ENCODE assay signal across 21 cellular contexts in the genomic region with DNA sequence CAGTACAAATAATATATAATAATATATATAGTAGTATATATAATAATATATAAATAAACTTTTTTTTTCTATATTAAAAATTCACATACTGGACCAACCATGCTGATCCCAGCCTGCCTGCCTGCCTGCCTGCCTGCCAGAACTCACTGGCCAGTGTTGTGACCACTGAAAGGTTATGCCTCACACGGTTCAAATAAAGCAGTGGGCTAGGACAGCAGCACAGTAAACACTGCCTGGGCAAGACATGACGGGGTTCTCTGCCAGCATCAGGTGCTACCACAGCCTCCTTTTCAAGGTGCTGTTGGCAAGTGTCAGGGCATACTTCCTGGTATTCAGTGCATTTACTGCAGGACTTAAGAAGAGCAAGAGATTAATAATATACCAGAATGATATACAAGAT.
DNase-seq lines count a peak whose midpoint lies in the region; ATAC-seq, FAIRE-seq and TF ChIP-seq lines count a peak whose summit lies in the region.
"Had no signal": no experiment of that assay in that cellular context is flagged by ENCODE, and none has a peak within 500 bp of the region (broad histone marks: within the 10 kb centered on the region; RNA-seq: fewer than 3 reads in every experiment).

No MANE protein-coding gene starts in this region.

- ATAC-seq in WTC11 (no peak), HG02938 (IDR thresholded peaks at IDR 0.05; ENCODE audit: unreplicated experiment) (no peak)

- TF ChIP-seq CTCF in WTC11 (IDR thresholded peaks at IDR 0.05) (no peak), progenitor cell of endocrine pancreas (IDR thresholded peaks at IDR 0.05; ENCODE audit: unreplicated experiment) (no peak)

- H3K27me3 Mint-ChIP-seq in WTC11 (ENCODE audit: low read depth) = no peaks in the 10 kb centered on the region
- H3K27me3 Mint-ChIP-seq in progenitor cell of endocrine pancreas = no peaks in the 10 kb centered on the region
- H3K27me3 Mint-ChIP-seq: CD4-positive, CD25-positive, alpha-beta regulatory T cell had no signal

- FAIRE-seq in GM12891 (lab: Jason Lieb, UNC) (peak; percentile 52), H54 (lab: Jason Lieb, UNC) (no peak)
- FAIRE-seq: GM19239 had no signal

- H3K27ac Mint-ChIP-seq in WTC11 (peak overlapping the region; percentile 34; the same call in 1 of the 2 replicates), progenitor cell of endocrine pancreas (peak overlapping the region; percentile 60)

- H3K36me3 Mint-ChIP-seq in WTC11 (peaks cover 55% of the 10 kb centered on the region), progenitor cell of endocrine pancreas (ENCODE audit: insufficient read depth) (peaks cover 46% of the 10 kb centered on the region)

- H3K4me3 Mint-ChIP-seq in WTC11 = no peak overlapping the region
- H3K4me3 Mint-ChIP-seq in progenitor cell of endocrine pancreas (ENCODE audit: low read depth) = no peak overlapping the region
- H3K4me3 Mint-ChIP-seq: CD4-positive, CD25-positive, alpha-beta regulatory T cell had no signal

- POLR2A ChIA-PET in WTC11 (lab: Charles Lee) = no interaction called here

- TF ChIP-seq POLR2A in GM12891 (IDR thresholded peaks at IDR 0.05; ENCODE audit: low read depth, low read length) = no peak
- no peak for TF ChIP-seq POLR2A in H54 (IDR thresholded peaks at IDR 0.05; ENCODE audit: low read depth, low read length)

- H3K9me3 Mint-ChIP-seq in WTC11 = no peaks in the 10 kb centered on the region; the same call in 1 of the 2 replicates
- H3K9me3 Mint-ChIP-seq in progenitor cell of endocrine pancreas (ENCODE audit: low read depth) = peaks cover 14% of the 10 kb centered on the region

- DNase-seq in GM12891 (ENCODE audit: insufficient read length, low spot score) (no peak), WTC11 (ENCODE audit: low spot score) (no peak), medulla oblongata (ENCODE audit: extremely low spot score) (peak; percentile 10), progenitor cell of endocrine pancreas (ENCODE audit: low spot score, unreplicated experiment) (no peak), UCSD-AML1 (lab: John Stamatoyannopoulos, UW; ENCODE audit: unreplicated experiment) (no peak), H54 (ENCODE audit: insufficient read length, low spot score) (no peak)
- DNase-seq: CD4-positive, CD25-positive, alpha-beta regulatory T cell; DMS153; DND-41; KBM-7; MG63; NCI-H1105 treated with DMSO at 0.1 percent for 48 hours; NCI-H146; NCI-H1930; NCI-H446; NCI-H524 treated with DMSO at 0.1 percent for 48 hours; NCI-H82; Right ventricle myocardium superior; RPMI8226 had no signal

- CTCF ChIA-PET in WTC11 (lab: Charles Lee) = no interaction called here

- H3K4me1 Mint-ChIP-seq in WTC11 = no peaks in the 10 kb centered on the region
- H3K4me1 Mint-ChIP-seq in progenitor cell of endocrine pancreas (ENCODE audit: low read depth) = no peaks in the 10 kb centered on the region

TF ChIP-seq in GM12891, 5 proteins besides CTCF, POLR2A, EP300 and RAD21:
- no peak for TF ChIP-seq TAF1 (IDR thresholded peaks at IDR 0.05; ENCODE audit: low read depth, low read length)
- no peak for TF ChIP-seq POLR2AphosphoS5 (IDR thresholded peaks at IDR 0.05; ENCODE audit: low read depth, low read length)
- TF ChIP-seq POU2F2 (IDR thresholded peaks at IDR 0.05; ENCODE audit: low read depth, low read length) = no peak
- no peak for TF ChIP-seq SPI1 (IDR thresholded peaks at IDR 0.05; ENCODE audit: low read depth, low read length)
- no peak for TF ChIP-seq PAX5 (IDR thresholded peaks at IDR 0.05; ENCODE audit: insufficient read depth, low read length, severe bottlenecking)
TF ChIP-seq in GM12891: peak in this region for 0.

TF ChIP-seq in WTC11, 78 proteins besides CTCF, POLR2A, EP300 and RAD21:
- TF ChIP-seq TP53 (CRISPR knock-in tag; IDR thresholded peaks at IDR 0.05) (no peak), FOXK1 (CRISPR knock-in tag; IDR thresholded peaks at IDR 0.05) (no peak), JAZF1 (CRISPR knock-in tag; IDR thresholded peaks at IDR 0.05) (no peak), OVOL2 (CRISPR knock-in tag; IDR thresholded peaks at IDR 0.05; ENCODE audit: borderline replicate concordance) (no peak), MXD4 (CRISPR knock-in tag; IDR thresholded peaks at IDR 0.05; ENCODE audit: borderline replicate concordance) (no peak), FOXP1 (CRISPR knock-in tag; IDR thresholded peaks at IDR 0.05; ENCODE audit: borderline replicate concordance) (no peak), RELA (CRISPR knock-in tag; IDR thresholded peaks at IDR 0.05; ENCODE audit: borderline replicate concordance) (no peak), EMX1 (CRISPR knock-in tag; IDR thresholded peaks at IDR 0.05) (no peak), GABPB1 (CRISPR knock-in tag; IDR thresholded peaks at IDR 0.05) (no peak)
- TF ChIP-seq, protein P1, sequence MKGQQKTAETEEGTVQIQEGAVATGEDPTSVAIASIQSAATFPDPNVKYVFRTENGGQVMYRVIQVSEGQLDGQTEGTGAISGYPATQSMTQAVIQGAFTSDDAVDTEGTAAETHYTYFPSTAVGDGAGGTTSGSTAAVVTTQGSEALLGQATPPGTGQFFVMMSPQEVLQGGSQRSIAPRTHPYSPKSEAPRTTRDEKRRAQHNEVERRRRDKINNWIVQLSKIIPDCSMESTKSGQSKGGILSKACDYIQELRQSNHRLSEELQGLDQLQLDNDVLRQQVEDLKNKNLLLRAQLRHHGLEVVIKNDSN (CRISPR knock-in tag; IDR thresholded peaks at IDR 0.05) = no peak
- TF ChIP-seq, protein P2, sequence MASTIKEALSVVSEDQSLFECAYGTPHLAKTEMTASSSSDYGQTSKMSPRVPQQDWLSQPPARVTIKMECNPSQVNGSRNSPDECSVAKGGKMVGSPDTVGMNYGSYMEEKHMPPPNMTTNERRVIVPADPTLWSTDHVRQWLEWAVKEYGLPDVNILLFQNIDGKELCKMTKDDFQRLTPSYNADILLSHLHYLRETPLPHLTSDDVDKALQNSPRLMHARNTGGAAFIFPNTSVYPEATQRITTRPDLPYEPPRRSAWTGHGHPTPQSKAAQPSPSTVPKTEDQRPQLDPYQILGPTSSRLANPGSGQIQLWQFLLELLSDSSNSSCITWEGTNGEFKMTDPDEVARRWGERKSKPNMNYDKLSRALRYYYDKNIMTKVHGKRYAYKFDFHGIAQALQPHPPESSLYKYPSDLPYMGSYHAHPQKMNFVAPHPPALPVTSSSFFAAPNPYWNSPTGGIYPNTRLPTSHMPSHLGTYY (CRISPR knock-in tag; IDR thresholded peaks at IDR 0.05) = no peak
- TF ChIP-seq, protein P3, sequence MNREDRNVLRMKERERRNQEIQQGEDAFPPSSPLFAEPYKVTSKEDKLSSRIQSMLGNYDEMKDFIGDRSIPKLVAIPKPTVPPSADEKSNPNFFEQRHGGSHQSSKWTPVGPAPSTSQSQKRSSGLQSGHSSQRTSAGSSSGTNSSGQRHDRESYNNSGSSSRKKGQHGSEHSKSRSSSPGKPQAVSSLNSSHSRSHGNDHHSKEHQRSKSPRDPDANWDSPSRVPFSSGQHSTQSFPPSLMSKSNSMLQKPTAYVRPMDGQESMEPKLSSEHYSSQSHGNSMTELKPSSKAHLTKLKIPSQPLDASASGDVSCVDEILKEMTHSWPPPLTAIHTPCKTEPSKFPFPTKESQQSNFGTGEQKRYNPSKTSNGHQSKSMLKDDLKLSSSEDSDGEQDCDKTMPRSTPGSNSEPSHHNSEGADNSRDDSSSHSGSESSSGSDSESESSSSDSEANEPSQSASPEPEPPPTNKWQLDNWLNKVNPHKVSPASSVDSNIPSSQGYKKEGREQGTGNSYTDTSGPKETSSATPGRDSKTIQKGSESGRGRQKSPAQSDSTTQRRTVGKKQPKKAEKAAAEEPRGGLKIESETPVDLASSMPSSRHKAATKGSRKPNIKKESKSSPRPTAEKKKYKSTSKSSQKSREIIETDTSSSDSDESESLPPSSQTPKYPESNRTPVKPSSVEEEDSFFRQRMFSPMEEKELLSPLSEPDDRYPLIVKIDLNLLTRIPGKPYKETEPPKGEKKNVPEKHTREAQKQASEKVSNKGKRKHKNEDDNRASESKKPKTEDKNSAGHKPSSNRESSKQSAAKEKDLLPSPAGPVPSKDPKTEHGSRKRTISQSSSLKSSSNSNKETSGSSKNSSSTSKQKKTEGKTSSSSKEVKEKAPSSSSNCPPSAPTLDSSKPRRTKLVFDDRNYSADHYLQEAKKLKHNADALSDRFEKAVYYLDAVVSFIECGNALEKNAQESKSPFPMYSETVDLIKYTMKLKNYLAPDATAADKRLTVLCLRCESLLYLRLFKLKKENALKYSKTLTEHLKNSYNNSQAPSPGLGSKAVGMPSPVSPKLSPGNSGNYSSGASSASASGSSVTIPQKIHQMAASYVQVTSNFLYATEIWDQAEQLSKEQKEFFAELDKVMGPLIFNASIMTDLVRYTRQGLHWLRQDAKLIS (CRISPR knock-in tag; IDR thresholded peaks at IDR 0.05; ENCODE audit: borderline replicate concordance) = no peak
